In genomic region chrX:37816766-37817165, GRCh38 we compare ENCODE assay signal across 26 cellular contexts. TPM values are rescaled to one million over a fixed set of nuclear protein-coding genes. Genes with fewer than 3 reads are reported as not detected.
DNase-seq lines count a peak whose midpoint lies in the region; ATAC-seq, FAIRE-seq and TF ChIP-seq lines count a peak whose summit lies in the region.
"Had no signal": no experiment of that assay in that cellular context is flagged by ENCODE, and none has a peak within 500 bp of the region (broad histone marks: within the 10 kb centered on the region; RNA-seq: fewer than 3 reads in every experiment).

No MANE protein-coding gene starts in this region.

- DNase-seq in GM06990 (ENCODE audit: extremely low read depth, insufficient read length): peak; percentile 41
- no peak for DNase-seq in NOMO-1 (lab: John Stamatoyannopoulos, UW; ENCODE audit: unreplicated experiment in 2 of 2)
- DNase-seq in right lobe of liver: no peak
- no peak for DNase-seq in foreskin keratinocyte
- no peak for DNase-seq in DMS114 treated with DMSO at 0.1 percent for 48 hours (lab: John Stamatoyannopoulos, UW; ENCODE audit: unreplicated experiment)
- DNase-seq: activated naive CD4-positive, alpha-beta T cell treated with Interleukin-2 at 50 U/mL for 16 hours; activated T-cell treated with anti-CD3 and anti-CD28 coated beads, Interleukin-2, amount 50 U/mL, for 24 hours; amygdala; CD4-positive, alpha-beta T cell; dermis blood vessel endothelial cell; DMS153; heart left ventricle; natural killer cell; NCI-H2029; pancreas; T1000 had no signal

- no peaks in the 10 kb centered on the region for H3K4me1 ChIP-seq in right lobe of liver
- no peaks in the 10 kb centered on the region for H3K4me1 ChIP-seq in foreskin keratinocyte
- H3K4me1 ChIP-seq: pancreas had no signal

- H3K27me3 ChIP-seq in GM06990 (replicated peaks; ENCODE audit: control insufficient read depth, insufficient read depth, low read length): no peaks in the 10 kb centered on the region
- H3K27me3 ChIP-seq in right lobe of liver: no peaks in the 10 kb centered on the region
- H3K27me3 ChIP-seq in foreskin keratinocyte: no peaks in the 10 kb centered on the region
- H3K27me3 ChIP-seq: cardiac muscle cell had no signal

- TF ChIP-seq POLR2A in right lobe of liver (IDR thresholded peaks at IDR 0.05): no peak

- H3K36me3 ChIP-seq in GM06990 (ENCODE audit: control insufficient read depth, insufficient read depth, low read length) (no peaks in the 10 kb centered on the region), right lobe of liver (no peaks in the 10 kb centered on the region)
- H3K36me3 ChIP-seq: cardiac muscle cell, heart left ventricle, pancreas had no signal

- H3K4me3 ChIP-seq in GM06990 (replicated peaks; ENCODE audit: low read depth, low read length): no peak overlapping the region
- no peak overlapping the region for H3K4me3 ChIP-seq in right lobe of liver
- H3K4me3 ChIP-seq: cardiac muscle cell, heart left ventricle, pancreas had no signal

- H3K27ac ChIP-seq in right lobe of liver (no peak overlapping the region), foreskin keratinocyte (no peak overlapping the region)
- H3K27ac ChIP-seq: cardiac muscle cell, heart left ventricle, pancreas, RWPE1 had no signal

- peak; percentile 11 for ATAC-seq in GM21390 (IDR thresholded peaks at IDR 0.05; ENCODE audit: unreplicated experiment)
- ATAC-seq in HG03354 (IDR thresholded peaks at IDR 0.05; ENCODE audit: poor library complexity, severe bottlenecking, unreplicated experiment): peak; percentile 18
- no peak for ATAC-seq in right lobe of liver
- ATAC-seq in foreskin keratinocyte: no peak
- ATAC-seq: heart left ventricle; natural killer cell; pancreas; sciatic nerve; SK-N-SH treated with all-trans-retinoic acid at 6 μM for 48 hours; stimulated activated effector memory CD8-positive, alpha-beta T cell treated with anti-CD3 and anti-CD28 coated beads, Interleukin-12 subunit alpha, Interleukin-12 subunit beta, amount 100 ng/mL, for 72 hours had no signal

- 45% methylated on average over 4 of the region's 4 CpGs for WGBS in right lobe of liver (ENCODE audit: insufficient coverage, low coverage, low lambda C conversion rate, missing lambda C conversion rate)

- TF ChIP-seq CTCF in GM06990 (IDR thresholded peaks at IDR 0.05; ENCODE audit: insufficient read depth, low read length, poor library complexity, severe bottlenecking) (no peak), right lobe of liver (IDR thresholded peaks at IDR 0.05) (no peak), foreskin keratinocyte (conservative IDR thresholded peaks at IDR 0.05) (no peak)

- peak; percentile 79 for FAIRE-seq in islet of Langerhans (lab: Jason Lieb, UNC)
- FAIRE-seq: H54, pancreas had no signal

- intact Hi-C loops in right lobe of liver (cut with DNase I): no loop called here

- no peaks in the 10 kb centered on the region for H3K9me3 ChIP-seq in right lobe of liver
- H3K9me3 ChIP-seq: heart left ventricle, pancreas had no signal

RNA-seq across cellular contexts. Expression of gene DYNLT3, which starts 30.6 kb away (rescaled TPM):
- total RNA-seq in right lobe of liver (10 to 100 TPM; 13.1 to 24.4 (median 17.7) TPM), foreskin keratinocyte (21.9 and 28.5 TPM in 2 replicates)
- polyA plus RNA-seq in foreskin keratinocyte: 14.2 and 15.0 TPM in 2 replicates

RNA-seq across cellular contexts. Expression of gene CYBB, which starts 36.9 kb away (rescaled TPM):
- total RNA-seq in right lobe of liver (10 to 100 TPM in 3 of 6 experiments, 1 to 10 TPM in 3; 5.7 to 39.4 (median 10.0) TPM), foreskin keratinocyte (0.03 TPM in 1 of 2 replicates, not detected in the other)
- polyA plus RNA-seq in foreskin keratinocyte: not detected in 2 replicates
- total RNA-seq: dermis blood vessel endothelial cell, NCI-H460 had no signal

Comparison
In these comparisons a context has a peak if more than half of its experiments do, and no peak if none do; other contexts are left out.
1. ATAC-seq: peak in GM21390 (single experiment) and HG03354 (single experiment); none in right lobe of liver (0 of 4) and foreskin keratinocyte (single experiment).